9 cellular contexts compared by ENCODE assay signal in genomic region chr7:132608523-132608922, GRCh38. TPM values are rescaled to one million over a fixed set of nuclear protein-coding genes. Genes with fewer than 3 reads are reported as not detected.
"Had no signal": no experiment of that assay in that cellular context is flagged by ENCODE, and none has a peak within 500 bp of the region (broad histone marks: within the 10 kb centered on the region; RNA-seq: fewer than 3 reads in every experiment).

No MANE protein-coding gene starts in this region.

- H3K27ac ChIP-seq: HL-60, KMS-11 had no signal

- DNase-seq: IMR-90, Karpas-422, Kasumi-1, KG1 had no signal

- H3K9ac ChIP-seq: KMS-11 had no signal

- ATAC-seq: HepG2 had no signal

- H3K4me2 ChIP-seq: KMS-11 had no signal

- FAIRE-seq: HepG2 had no signal

RNA-seq across cellular contexts. Expression of gene PLXNA4, which starts 32.3 kb away (rescaled TPM):
- total RNA-seq: HT-29 had no signal
- polyA plus RNA-seq: IgD-negative memory B cell had no signal
